10 cellular contexts compared by ENCODE assay signal in genomic region chr12:14955876-14956811, GRCh38. TPM values are rescaled to one million over a fixed set of nuclear protein-coding genes. Genes with fewer than 3 reads are reported as not detected.
DNase-seq lines count a peak whose midpoint lies in the region; ATAC-seq and TF ChIP-seq lines count a peak whose summit lies in the region.
"Had no signal": no experiment of that assay in that cellular context is flagged by ENCODE, and none has a peak within 500 bp of the region (broad histone marks: within the 10 kb centered on the region; RNA-seq: fewer than 3 reads in every experiment).

No MANE protein-coding gene starts in this region.

- H3K4me3 ChIP-seq in lower lobe of right lung (peak overlapping the region; percentile 59), brain microvascular endothelial cell (ENCODE audit: low read depth, low read length) (no peak overlapping the region)

- H3K36me3 ChIP-seq in lower lobe of right lung (no peaks in the 10 kb centered on the region), brain microvascular endothelial cell (replicated peaks) (no peaks in the 10 kb centered on the region)

- TF ChIP-seq CTCF in lower lobe of right lung (IDR thresholded peaks at IDR 0.05) (no peak), brain microvascular endothelial cell (IDR thresholded peaks at IDR 0.05; ENCODE audit: low read depth, low read length, missing control alignments) (no peak)

- DNase-seq in SIG-M5 (lab: John Stamatoyannopoulos, UW) (peak; percentile 92), lower lobe of right lung (no peak), RKO (ENCODE audit: low spot score) (no peak), substantia nigra (lab: John Stamatoyannopoulos, UW) (no peak), iPS-NIHi7 (ENCODE audit: extremely low spot score) (no peak), brain microvascular endothelial cell (no peak)

- intact Hi-C loops in lower lobe of right lung (cut with DNase I), result no loop called here

- H3K27ac ChIP-seq in lower lobe of right lung (peak overlapping the region; percentile 85), substantia nigra (ENCODE audit: low read depth, low read length, poor library complexity, severe bottlenecking) (no peak overlapping the region), brain microvascular endothelial cell (no peak overlapping the region)

- peak; percentile 40 for ATAC-seq in GM18870 (IDR thresholded peaks at IDR 0.05; ENCODE audit: unreplicated experiment)
- ATAC-seq in HG02798 (IDR thresholded peaks at IDR 0.05; ENCODE audit: poor library complexity, unreplicated experiment), result peak; percentile 32
- ATAC-seq in lower lobe of right lung, result no peak

- no peaks in the 10 kb centered on the region for H3K9me3 ChIP-seq in lower lobe of right lung

- peaks cover 88% of the 10 kb centered on the region for H3K4me1 ChIP-seq in lower lobe of right lung

- H3K27me3 ChIP-seq in lower lobe of right lung (ENCODE audit: low read depth), result no peaks in the 10 kb centered on the region
- H3K27me3 ChIP-seq in brain microvascular endothelial cell (replicated peaks), result no peaks in the 10 kb centered on the region

- in situ Hi-C loops in brain microvascular endothelial cell (cut with HindIII; ENCODE audit: low pct_ligation_motif_present, low sequenced_read_pairs), result no loop called here

RNA-seq across cellular contexts. Expression of gene ARHGDIB, which starts 5.3 kb away (rescaled TPM):
- total RNA-seq in lower lobe of right lung, result 313 TPM
- total RNA-seq: NCI-H460 had no signal

RNA-seq across cellular contexts. Expression of gene PDE6H, which starts 16.7 kb away (rescaled TPM):
- 0.53 TPM for total RNA-seq in lower lobe of right lung
- total RNA-seq: epithelial cell of proximal tubule, NCI-H460 had no signal

RNA-seq across cellular contexts. Expression of gene ERP27, which starts 17.8 kb away (rescaled TPM):
- total RNA-seq in lower lobe of right lung, result 16.2 TPM
- total RNA-seq: NCI-H460 had no signal

Comparison
In these comparisons a context has a peak if more than half of its experiments do, and no peak if none do; other contexts are left out.
1. ATAC-seq: peak in GM18870 (single experiment) and HG02798 (single experiment); none in lower lobe of right lung (0 of 2).